ENCODE assay signal across 7 cellular contexts in the genomic region with DNA sequence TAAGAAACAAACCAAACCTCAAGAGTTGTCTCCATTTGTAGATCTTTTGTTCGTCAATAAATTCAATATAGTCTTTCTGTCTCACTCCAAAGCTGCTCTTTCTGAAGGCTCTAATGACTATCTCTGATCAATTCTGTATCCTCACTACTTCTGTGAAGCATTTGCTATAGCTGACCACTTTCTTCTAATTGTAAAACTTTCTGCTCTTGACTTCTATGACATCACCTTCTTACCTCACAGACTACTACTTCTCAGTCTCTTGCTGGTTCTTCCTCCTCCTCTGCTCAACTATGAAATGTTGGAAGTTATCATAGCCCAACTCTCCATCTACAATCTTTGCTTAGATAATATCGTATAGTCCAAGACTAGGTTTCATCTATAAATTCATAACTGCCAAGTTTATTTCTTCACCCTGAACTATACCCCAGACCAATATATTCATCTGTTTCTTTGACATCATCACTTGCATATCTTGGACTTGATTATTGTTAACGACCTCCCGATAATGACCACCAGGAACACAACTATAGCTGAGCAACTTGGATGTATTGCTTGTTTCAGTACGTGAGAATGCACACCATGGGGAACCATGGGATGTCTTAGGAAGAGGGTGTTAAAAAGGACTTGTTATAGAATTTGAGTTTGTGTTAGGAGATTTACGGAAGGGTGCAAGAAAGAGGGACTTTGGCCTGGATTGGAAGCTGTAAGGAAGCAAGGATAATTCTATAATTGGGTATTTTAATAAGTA.
"Had no signal": no experiment of that assay in that cellular context is flagged by ENCODE, and none has a peak within 500 bp of the region (broad histone marks: within the 10 kb centered on the region; RNA-seq: fewer than 3 reads in every experiment).

No MANE protein-coding gene starts in this region.

- H3K4me3 Mint-ChIP-seq: GM23338, H9, IgD-negative memory B cell had no signal

- DNase-seq: H9, HCEC 1CT, KG1 had no signal

- H3K4me2 ChIP-seq: GM23338 had no signal

- H3K27ac Mint-ChIP-seq: GM23338, H9, IgD-negative memory B cell had no signal

- FAIRE-seq: H1, HTR-8/SVneo had no signal

- H3K9me3 Mint-ChIP-seq: GM23338, H9, IgD-negative memory B cell had no signal

- ATAC-seq: GM23338 had no signal

- H3K4me3 ChIP-seq: GM23338 had no signal

- H3K27me3 Mint-ChIP-seq: IgD-negative memory B cell had no signal
